Comparison of ENCODE assay signal across 8 cellular contexts in genomic region chr16:424623-425081, GRCh38. TPM values are rescaled to one million over a fixed set of nuclear protein-coding genes. Genes with fewer than 3 reads are reported as not detected.
DNase-seq lines count a peak whose midpoint lies in the region; FAIRE-seq and TF ChIP-seq lines count a peak whose summit lies in the region.

No MANE protein-coding gene starts in this region.

- no peak for TF ChIP-seq CTCF in coronary artery (IDR thresholded peaks at IDR 0.05)

- H3K27ac ChIP-seq in coronary artery, result peak overlapping the region; percentile 89 to 99
- no peak overlapping the region for H3K27ac ChIP-seq in mesodermal cell (ENCODE audit: low read depth, low read length, severe bottlenecking)

- H3K36me3 ChIP-seq in mesodermal cell (ENCODE audit: control insufficient read depth, insufficient read depth, low read length), result peaks cover 11% of the 10 kb centered on the region

- no peaks in the 10 kb centered on the region for H3K9me3 ChIP-seq in mesodermal cell (ENCODE audit: control insufficient read depth, low read length)

- H3K4me1 ChIP-seq in mesodermal cell (ENCODE audit: control insufficient read depth, insufficient read depth, low read length, poor library complexity, severe bottlenecking), result peaks cover 19% of the 10 kb centered on the region

- DNase-seq in ELR (ENCODE audit: low read depth) (peak; percentile 51), NCI-H460 (ENCODE audit: extremely low read depth, low read depth) (peak; percentile 40), coronary artery (ENCODE audit: low spot score) (peak; percentile 76), urothelium cell line (ENCODE audit: low spot score) (peak; percentile 31), NCI-H128 (lab: John Stamatoyannopoulos, UW; ENCODE audit: unreplicated experiment) (no peak), NCI-H2107 (lab: John Stamatoyannopoulos, UW) (no peak), GF-D8 (lab: John Stamatoyannopoulos, UW) (no peak)

- 14 to 16% methylated on average over 24 to 30 of the region's 31 CpGs for whole genome bisulfite sequencing in mesodermal cell (ENCODE audit: insufficient coverage in 2 of 2), 2 experiments

- FAIRE-seq in urothelium cell line (lab: Jason Lieb, UNC), result no peak

- peak overlapping the region; percentile 98 for H3K4me3 ChIP-seq in coronary artery
- H3K4me3 ChIP-seq in mesodermal cell (ENCODE audit: extremely low read depth, insufficient read depth, low read length, poor library complexity, severe bottlenecking), result peak overlapping the region; percentile 53

RNA-seq across cellular contexts. Expression of gene RAB11FIP3, which starts 0.8 kb away (rescaled TPM):
- 20.8 and 22.4 TPM in 2 replicates for total RNA-seq in NCI-H460 (2014; rRNA removed; shearing (Covaris generic))
- 46.0 and 65.3 TPM in 2 replicates for polyA plus RNA-seq in NCI-H460 (2014; cell fraction: nucleus; rRNA removed)
- polyA plus RNA-seq in mesodermal cell (2013, experiment 1 of 2), result 24.7 TPM
- polyA plus RNA-seq in mesodermal cell (2013, experiment 2 of 2), result 25.3 TPM

RNA-seq across cellular contexts. Expression of gene DECR2, which starts 23.0 kb away (rescaled TPM):
- 15.7 and 16.9 TPM in 2 replicates for total RNA-seq in NCI-H460 (2014; rRNA removed; shearing (Covaris generic))
- polyA plus RNA-seq in NCI-H460 (2014; cell fraction: nucleus; rRNA removed), result 98.5 and 103 TPM in 2 replicates
- polyA plus RNA-seq in mesodermal cell (2013, experiment 1 of 2), result 15.1 TPM
- polyA plus RNA-seq in mesodermal cell (2013, experiment 2 of 2), result 14.9 TPM

RNA-seq across cellular contexts. Expression of gene NME4, which starts 27.7 kb away (rescaled TPM):
- total RNA-seq in NCI-H460 (2014; rRNA removed; shearing (Covaris generic)), result 170 and 201 TPM in 2 replicates
- polyA plus RNA-seq in NCI-H460 (2014; cell fraction: nucleus; rRNA removed), result 332 and 467 TPM in 2 replicates
- polyA plus RNA-seq in mesodermal cell (2013, experiment 1 of 2), result 320 TPM
- polyA plus RNA-seq in mesodermal cell (2013, experiment 2 of 2), result 312 TPM

RNA-seq across cellular contexts. Expression of gene PGAP6, which starts 42.9 kb away (rescaled TPM):
- total RNA-seq in NCI-H460 (2014; rRNA removed; shearing (Covaris generic)), result 29.6 and 34.7 TPM in 2 replicates
- 50.2 and 69.6 TPM in 2 replicates for polyA plus RNA-seq in NCI-H460 (2014; cell fraction: nucleus; rRNA removed)
- polyA plus RNA-seq in mesodermal cell (2013, experiment 1 of 2), result 81.4 TPM
- polyA plus RNA-seq in mesodermal cell (2013, experiment 2 of 2), result 64.9 TPM

RNA-seq across cellular contexts. Expression of gene MRPL28, which starts 54.3 kb away (rescaled TPM):
- 100 and 116 TPM in 2 replicates for total RNA-seq in NCI-H460 (2014; rRNA removed; shearing (Covaris generic))
- 129 and 138 TPM in 2 replicates for polyA plus RNA-seq in NCI-H460 (2014; cell fraction: nucleus; rRNA removed)
- 82.8 TPM for polyA plus RNA-seq in mesodermal cell (2013, experiment 1 of 2)
- polyA plus RNA-seq in mesodermal cell (2013, experiment 2 of 2), result 81.9 TPM

Comparison
In these comparisons a context has a peak if more than half of its experiments do, and no peak if none do; other contexts are left out.
1. DNase-seq: peak in ELR (single experiment), NCI-H460 (single experiment), coronary artery (single experiment) and urothelium cell line (single experiment); none in NCI-H128 (single experiment), NCI-H2107 (single experiment) and GF-D8 (single experiment).